Comparison of ENCODE assay signal across 16 cellular contexts in genomic region chr1:183653876-183654451, GRCh38. TPM values are rescaled to one million over a fixed set of nuclear protein-coding genes. Genes with fewer than 3 reads are reported as not detected.
DNase-seq lines count a peak whose midpoint lies in the region; ATAC-seq, FAIRE-seq and TF ChIP-seq lines count a peak whose summit lies in the region.
"Had no signal": no experiment of that assay in that cellular context is flagged by ENCODE, and none has a peak within 500 bp of the region (broad histone marks: within the 10 kb centered on the region; RNA-seq: fewer than 3 reads in every experiment).

No MANE protein-coding gene starts in this region.

- FAIRE-seq in GM12891 (lab: Jason Lieb, UNC), result peak; percentile 38
- FAIRE-seq: G401.6, HTR-8/SVneo had no signal

- intact Hi-C loops in activated CD4-positive, alpha-beta memory T cell treated with anti-CD3 and anti-CD28 coated beads for 36 hours (cut with micrococcal nuclease), result loop anchor here (2.0 to 10.0 kb wide), 4 partner anchors 189 to 1629 kb away; no protein-coding TSS in a partner anchor
- intact Hi-C loops in lower lobe of right lung (cut with DNase I), result loop anchor here (5.0 kb wide), 1 partner anchor 263 kb away; no protein-coding TSS in a partner anchor

- CTCF ChIA-PET in activated CD4-positive, alpha-beta memory T cell treated with anti-CD3 and anti-CD28 coated beads for 36 hours (lab: Charles Lee), result interaction anchor here (0.7 to 6.2 kb wide), 12 partner anchors 11 to 1042 kb away, joined by 3 to 171 read pairs (median 7); partner anchors contain the start of gene ARPC5

- no peak for TF ChIP-seq POLR2A in GM12891 (IDR thresholded peaks at IDR 0.05; ENCODE audit: low read depth, low read length)

- H3K4me1 Mint-ChIP-seq in activated CD4-positive, alpha-beta memory T cell treated with anti-CD3 and anti-CD28 coated beads for 36 hours (ENCODE audit: low read depth), result peaks cover 33% of the 10 kb centered on the region

- H3K9me3 ChIP-seq in lower lobe of right lung, result no peaks in the 10 kb centered on the region
- H3K9me3 ChIP-seq: ascending aorta, SJSA1 had no signal

- POLR2A ChIA-PET in activated CD4-positive, alpha-beta memory T cell treated with anti-CD3 and anti-CD28 coated beads for 36 hours (lab: Charles Lee), result interaction anchor here (1.8 kb wide), 1 partner anchor 262 kb away, joined by 5 read pairs; no protein-coding TSS in a partner anchor

- no peaks in the 10 kb centered on the region for H3K27me3 ChIP-seq in lower lobe of right lung (ENCODE audit: low read depth)
- H3K27me3 ChIP-seq: ascending aorta, SJSA1 had no signal

- H3K27ac ChIP-seq in lower lobe of right lung, result peak overlapping the region; percentile 73
- H3K27ac ChIP-seq: ascending aorta, SJSA1, VCaP had no signal

- no peak overlapping the region for H3K4me3 Mint-ChIP-seq in activated CD4-positive, alpha-beta memory T cell treated with anti-CD3 and anti-CD28 coated beads for 36 hours

- peak; percentile 31 for ATAC-seq in GM19468 (IDR thresholded peaks at IDR 0.05; ENCODE audit: extremely low read depth, unreplicated experiment)
- ATAC-seq in lower lobe of right lung, result no peak
- no peak for ATAC-seq in GM21576 (IDR thresholded peaks at IDR 0.05; ENCODE audit: unreplicated experiment)

- no peak for TF ChIP-seq CTCF in lower lobe of right lung (IDR thresholded peaks at IDR 0.05)

- H3K36me3 Mint-ChIP-seq in activated CD4-positive, alpha-beta memory T cell treated with anti-CD3 and anti-CD28 coated beads for 36 hours, result no peaks in the 10 kb centered on the region

- H3K9me3 Mint-ChIP-seq in activated CD4-positive, alpha-beta memory T cell treated with anti-CD3 and anti-CD28 coated beads for 36 hours, result no peaks in the 10 kb centered on the region

- no peaks in the 10 kb centered on the region for H3K27me3 Mint-ChIP-seq in activated CD4-positive, alpha-beta memory T cell treated with anti-CD3 and anti-CD28 coated beads for 36 hours

- no peaks in the 10 kb centered on the region for H3K36me3 ChIP-seq in lower lobe of right lung
- H3K36me3 ChIP-seq: ascending aorta, SJSA1 had no signal

- H3K4me3 ChIP-seq in lower lobe of right lung, result no peak overlapping the region
- H3K4me3 ChIP-seq: ascending aorta, SJSA1 had no signal

- DNase-seq in GM12891 (ENCODE audit: insufficient read length, low spot score) (no peak), lower lobe of right lung (no peak), ureter (ENCODE audit: low spot score) (no peak), SKM-1 treated with dmso at 0.1 percent for 144 hours (lab: John Stamatoyannopoulos, UW; ENCODE audit: unreplicated experiment) (no peak)
- no peak for DNase-seq in activated CD4-positive, alpha-beta memory T cell treated with anti-CD3 and anti-CD28 coated beads for 36 hours
- DNase-seq: mammary epithelial cell had no signal

- H3K27ac Mint-ChIP-seq in activated CD4-positive, alpha-beta memory T cell treated with anti-CD3 and anti-CD28 coated beads for 36 hours, result peak overlapping the region; percentile 10

- H3K4me1 ChIP-seq in lower lobe of right lung, result peaks cover 27% of the 10 kb centered on the region

TF ChIP-seq in GM12891, 5 proteins besides CTCF, POLR2A, EP300 and RAD21:
- TF ChIP-seq POLR2AphosphoS5 (IDR thresholded peaks at IDR 0.05; ENCODE audit: low read depth, low read length) (no peak), POU2F2 (IDR thresholded peaks at IDR 0.05; ENCODE audit: low read depth, low read length) (no peak), PAX5 (IDR thresholded peaks at IDR 0.05; ENCODE audit: insufficient read depth, low read length, severe bottlenecking) (no peak), TAF1 (IDR thresholded peaks at IDR 0.05; ENCODE audit: low read depth, low read length) (no peak), SPI1 (IDR thresholded peaks at IDR 0.05; ENCODE audit: low read depth, low read length) (no peak)

RNA-seq across cellular contexts. Expression of gene APOBEC4, which starts 0.8 kb away (rescaled TPM):
- 0.04 TPM for polyA plus RNA-seq in GM12891 (2012; ENCODE audit: low read depth, missing spikeins)
- not detected for total RNA-seq in activated CD4-positive, alpha-beta memory T cell treated with anti-CD3 and anti-CD28 coated beads for 36 hours
- total RNA-seq in lower lobe of right lung (3.0 TPM), ureter (not detected)
- total RNA-seq: ascending aorta, dermis microvascular lymphatic vessel endothelial cell, fibroblast of lung, mammary epithelial cell, osteoblast, SJSA1 had no signal
- polyA plus RNA-seq: fibroblast of lung, mammary epithelial cell had no signal

RNA-seq across cellular contexts. Expression of gene ARPC5, which starts 18.4 kb away (rescaled TPM):
- polyA plus RNA-seq in GM12891 (2012; ENCODE audit: low read depth, missing spikeins), result 240 TPM
- 100 to 1,000 TPM; 158 to 161 TPM for total RNA-seq in activated CD4-positive, alpha-beta memory T cell treated with anti-CD3 and anti-CD28 coated beads for 36 hours
- 191 TPM for total RNA-seq in lower lobe of right lung
- 77.7 TPM for total RNA-seq in ureter
